ENCODE assay signal across 1 cellular context in the genomic region with DNA sequence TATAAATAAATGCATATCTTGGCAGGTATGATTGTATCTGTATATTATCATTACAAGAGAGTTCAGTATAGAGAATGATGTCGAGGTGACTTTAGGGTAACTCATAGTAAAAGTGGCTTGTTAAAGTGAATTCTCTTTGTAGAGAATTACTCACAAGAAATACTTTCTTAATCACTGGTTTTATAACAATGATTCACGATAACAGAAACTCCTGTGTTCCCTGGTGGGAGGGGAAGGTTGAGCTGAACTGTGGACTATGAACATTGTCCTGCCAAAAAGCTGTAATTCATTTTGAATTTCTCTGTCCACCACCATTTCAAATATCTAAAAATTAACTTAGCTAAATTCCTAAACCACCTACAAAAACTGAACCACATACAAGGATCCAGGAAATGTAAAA.
TF ChIP-seq lines count a peak whose summit lies in the region.

No MANE protein-coding gene starts in this region.

TF ChIP-seq in A549, 52 proteins besides CTCF, POLR2A, EP300 and RAD21 (continued from another document):
- TF ChIP-seq, protein P1, sequence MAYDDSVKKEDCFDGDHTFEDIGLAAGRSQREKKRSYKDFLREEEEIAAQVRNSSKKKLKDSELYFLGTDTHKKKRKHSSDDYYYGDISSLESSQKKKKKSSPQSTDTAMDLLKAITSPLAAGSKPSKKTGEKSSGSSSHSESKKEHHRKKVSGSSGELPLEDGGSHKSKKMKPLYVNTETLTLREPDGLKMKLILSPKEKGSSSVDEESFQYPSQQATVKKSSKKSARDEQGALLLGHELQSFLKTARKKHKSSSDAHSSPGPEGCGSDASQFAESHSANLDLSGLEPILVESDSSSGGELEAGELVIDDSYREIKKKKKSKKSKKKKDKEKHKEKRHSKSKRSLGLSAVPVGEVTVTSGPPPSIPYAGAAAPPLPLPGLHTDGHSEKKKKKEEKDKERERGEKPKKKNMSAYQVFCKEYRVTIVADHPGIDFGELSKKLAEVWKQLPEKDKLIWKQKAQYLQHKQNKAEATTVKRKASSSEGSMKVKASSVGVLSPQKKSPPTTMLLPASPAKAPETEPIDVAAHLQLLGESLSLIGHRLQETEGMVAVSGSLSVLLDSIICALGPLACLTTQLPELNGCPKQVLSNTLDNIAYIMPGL (CRISPR knock-in tag; IDR thresholded peaks at IDR 0.05; ENCODE audit: borderline replicate concordance) = no peak
- TF ChIP-seq SREBF2 (IDR thresholded peaks at IDR 0.05) (no peak), FOSB (CRISPR knock-in tag; IDR thresholded peaks at IDR 0.05) (no peak), RCOR1 (IDR thresholded peaks at IDR 0.05; ENCODE audit: low read depth, low read length) (no peak), ZNF302 (CRISPR knock-in tag; IDR thresholded peaks at IDR 0.05) (no peak), FOXS1 (CRISPR knock-in tag; IDR thresholded peaks at IDR 0.05) (no peak)
